Comparison of ENCODE assay signal across 22 cellular contexts in the genomic region with DNA sequence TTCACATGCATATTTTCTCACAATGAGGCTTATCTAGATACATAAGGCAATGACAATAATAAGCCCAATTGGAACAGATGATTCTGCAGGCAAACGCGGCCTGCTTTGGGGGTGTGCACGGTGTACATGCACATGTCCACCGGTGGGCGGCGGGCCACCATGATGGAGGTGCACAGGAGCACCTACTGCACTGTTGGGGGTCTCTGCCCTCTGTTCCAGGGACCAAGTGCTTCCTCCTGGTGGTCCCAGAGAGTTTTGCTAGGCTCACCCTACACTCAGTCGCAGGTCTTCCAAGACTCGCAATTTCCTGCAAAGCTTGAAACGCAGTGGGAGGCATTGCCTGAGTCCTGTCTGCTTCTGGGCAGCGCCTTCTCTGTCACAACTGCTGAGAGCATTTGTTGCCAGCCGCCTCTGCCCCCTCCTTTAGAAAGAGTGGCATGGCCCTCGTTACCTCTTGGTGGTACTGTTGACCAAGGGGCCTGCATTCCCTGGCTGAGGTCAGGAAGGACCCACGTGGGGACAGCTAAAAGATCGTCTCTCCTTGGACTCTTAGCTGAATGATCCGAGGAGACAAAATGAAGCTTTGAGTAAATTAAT.
"Had no signal": no experiment of that assay in that cellular context is flagged by ENCODE, and none has a peak within 500 bp of the region (broad histone marks: within the 10 kb centered on the region; RNA-seq: fewer than 3 reads in every experiment).

No MANE protein-coding gene starts in this region.

- H3K36me3 ChIP-seq: esophagus squamous epithelium, gastrocnemius medialis, tibial nerve, uterus had no signal

- H3K27ac Mint-ChIP-seq: activated CD4-positive, alpha-beta memory T cell treated with anti-CD3 and anti-CD28 coated beads, Interleukin-2, amount 10 ng/mL, durations not matched to agents 7 days and 5 days; activated CD4-positive, alpha-beta T cell treated with anti-CD3 and anti-CD28 coated beads, Interleukin-2, amount 10 ng/mL, durations not matched to agents 24 days and 14 days; activated naive CD4-positive, alpha-beta T cell treated with anti-CD3 and anti-CD28 coated beads, Interleukin-2, amount 50 U/mL, for 24 hours; brain; effector memory CD8-positive, alpha-beta T cell; memory B cell; nephron; stimulated activated naive CD8-positive, alpha-beta T cell treated with anti-CD3 and anti-CD28 coated beads, Interleukin-15, amount 100 ng/mL, for 72 hours had no signal

- H3K4me1 Mint-ChIP-seq: activated CD4-positive, alpha-beta memory T cell treated with anti-CD3 and anti-CD28 coated beads, Interleukin-2, amount 10 ng/mL, durations not matched to agents 7 days and 5 days; activated CD4-positive, alpha-beta T cell treated with anti-CD3 and anti-CD28 coated beads, Interleukin-2, amount 10 ng/mL, durations not matched to agents 24 days and 14 days; activated naive CD4-positive, alpha-beta T cell treated with anti-CD3 and anti-CD28 coated beads, Interleukin-2, amount 50 U/mL, for 24 hours; brain; memory B cell; nephron; stimulated activated naive CD8-positive, alpha-beta T cell treated with anti-CD3 and anti-CD28 coated beads, Interleukin-15, amount 100 ng/mL, for 72 hours had no signal

- H3K27ac ChIP-seq: gastrocnemius medialis, tibial nerve, uterus had no signal

- H3K4me3 ChIP-seq: esophagus squamous epithelium, gastrocnemius medialis, tibial nerve, uterus had no signal

- H3K27me3 ChIP-seq: tibial nerve, uterus had no signal

- DNase-seq: activated CD4-positive, alpha-beta memory T cell treated with anti-CD3 and anti-CD28 coated beads, Interleukin-2, amount 10 ng/mL, durations not matched to agents 7 days and 5 days; activated CD4-positive, alpha-beta T cell treated with anti-CD3 and anti-CD28 coated beads, Interleukin-2, amount 10 ng/mL, durations not matched to agents 24 days and 14 days; activated gamma-delta T cell treated with Interleukin-2 at 50 U/mL for 16 hours; activated T-cell treated with anti-CD3 and anti-CD28 coated beads, Interleukin-2, amount 50 U/mL, for 1 hour; aorta; caudate nucleus; effector memory CD8-positive, alpha-beta T cell; esophagus squamous epithelium; gastrocnemius medialis; hippocampal formation; left colon; nucleus accumbens; stimulated activated CD4-positive, alpha-beta T cell treated with anti-CD3 and anti-CD28 coated beads, Interleukin-4, amount 100 ng/mL, for 24 hours; stimulated activated naive CD8-positive, alpha-beta T cell treated with anti-CD3 and anti-CD28 coated beads, Interleukin-15, amount 100 ng/mL, for 72 hours; uterus had no signal

- FAIRE-seq: islet of Langerhans had no signal

- H3K9me3 Mint-ChIP-seq: activated naive CD4-positive, alpha-beta T cell treated with anti-CD3 and anti-CD28 coated beads, Interleukin-2, amount 50 U/mL, for 24 hours; effector memory CD8-positive, alpha-beta T cell had no signal

- H3K9me3 ChIP-seq: esophagus squamous epithelium, gastrocnemius medialis, uterus had no signal

- H3K4me1 ChIP-seq: gastrocnemius medialis, tibial nerve, uterus had no signal

- ATAC-seq: activated CD4-positive, CD25-positive, alpha-beta regulatory T cell treated with anti-CD3 and anti-CD28 coated beads, Interleukin-2, amount 50 U/mL, for 24 hours; effector memory CD8-positive, alpha-beta T cell; gastrocnemius medialis; left colon; stimulated activated naive CD8-positive, alpha-beta T cell treated with anti-CD3 and anti-CD28 coated beads, Interleukin-15, amount 100 ng/mL, for 72 hours had no signal

- H3K4me3 Mint-ChIP-seq: activated CD4-positive, alpha-beta memory T cell treated with anti-CD3 and anti-CD28 coated beads, Interleukin-2, amount 10 ng/mL, durations not matched to agents 7 days and 5 days; activated CD4-positive, alpha-beta T cell treated with anti-CD3 and anti-CD28 coated beads, Interleukin-2, amount 10 ng/mL, durations not matched to agents 24 days and 14 days; activated naive CD4-positive, alpha-beta T cell treated with anti-CD3 and anti-CD28 coated beads, Interleukin-2, amount 50 U/mL, for 24 hours; brain; effector memory CD8-positive, alpha-beta T cell; memory B cell; nephron; stimulated activated naive CD8-positive, alpha-beta T cell treated with anti-CD3 and anti-CD28 coated beads, Interleukin-15, amount 100 ng/mL, for 72 hours had no signal

- H3K36me3 Mint-ChIP-seq: activated naive CD4-positive, alpha-beta T cell treated with anti-CD3 and anti-CD28 coated beads, Interleukin-2, amount 50 U/mL, for 24 hours; brain; memory B cell had no signal
